11 cellular contexts compared by ENCODE assay signal in the genomic region with DNA sequence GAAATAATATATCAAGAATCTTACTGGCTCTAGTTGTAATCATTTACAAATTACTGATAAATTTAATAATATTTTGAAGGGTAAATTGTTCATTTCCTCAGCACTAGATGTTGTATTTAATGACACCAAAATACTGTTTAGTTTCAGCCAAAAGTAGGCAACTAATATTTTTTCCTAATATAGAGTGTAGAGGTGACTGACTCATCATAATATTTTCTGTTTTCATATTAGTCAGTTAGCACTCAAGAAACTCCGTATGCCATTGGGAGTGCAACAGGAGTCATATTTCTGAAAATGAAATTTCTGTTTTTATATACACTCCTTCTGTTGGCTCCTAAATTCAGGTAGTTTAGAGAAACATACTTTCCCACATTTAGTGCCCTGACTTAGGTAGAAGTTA. TPM values are rescaled to one million over a fixed set of nuclear protein-coding genes. Genes with fewer than 3 reads are reported as not detected.
DNase-seq lines count a peak whose midpoint lies in the region; ATAC-seq, FAIRE-seq and TF ChIP-seq lines count a peak whose summit lies in the region.
"Had no signal": no experiment of that assay in that cellular context is flagged by ENCODE, and none has a peak within 500 bp of the region (broad histone marks: within the 10 kb centered on the region; RNA-seq: fewer than 3 reads in every experiment).

No MANE protein-coding gene starts in this region.

- no peak overlapping the region for H3K9ac ChIP-seq in GM12878 (ENCODE audit: control insufficient read depth, insufficient read depth, low read length)

- SMC1A ChIA-PET in GM12878 (lab: Charles Lee; ENCODE audit: uncharacterized antibody, unreplicated experiment) = interaction anchor here (1.0 to 2.7 kb wide), 2 partner anchors 14 to 35 kb away, joined by 5 to 13 read pairs; no protein-coding TSS in a partner anchor

- POLR2A ChIA-PET in GM12878 (lab: Charles Lee) = no interaction called here

- TF ChIP-seq CTCF in GM13976 (IDR thresholded peaks at IDR 0.05; ENCODE audit: borderline replicate concordance, control extremely low read depth, extremely low read depth, insufficient read depth, missing control alignments) (no peak), GM12878 (IDR thresholded peaks at IDR 0.05 in 2 of 3, conservative IDR thresholded peaks at IDR 0.05 in 1 of 3; ENCODE audit: control insufficient read depth in 2 of 3, extremely low read depth in 1 of 3, insufficient read depth in 1 of 3, low read depth in 3 of 3, low read length in 3 of 3) (no peak), tibial nerve (IDR thresholded peaks at IDR 0.05) (no peak), adrenal gland (IDR thresholded peaks at IDR 0.05) (no peak)

- ATAC-seq in GM21515 (IDR thresholded peaks at IDR 0.05; ENCODE audit: unreplicated experiment) = peak; percentile 87
- ATAC-seq in HG03108 (IDR thresholded peaks at IDR 0.05; ENCODE audit: unreplicated experiment) = peak; percentile 88
- peak; percentile 88 for ATAC-seq in GM12878
- no peak for ATAC-seq in activated T-cell treated with anti-CD3 and anti-CD28 coated beads, Interleukin-2, amount 50 U/mL, for 72 hours (replicated peaks in 1 of 2)

- H3K27me3 Mint-ChIP-seq in activated T-cell treated with anti-CD3 and anti-CD28 coated beads, Interleukin-2, amount 50 U/mL, for 72 hours (ENCODE audit: low read depth) = peaks cover 8% of the 10 kb centered on the region

- no peak overlapping the region for H3K4me3 Mint-ChIP-seq in activated T-cell treated with anti-CD3 and anti-CD28 coated beads, Interleukin-2, amount 50 U/mL, for 72 hours

- H3K4me2 ChIP-seq in GM12878 (ENCODE audit: control insufficient read depth, insufficient read depth) = peak overlapping the region; percentile 46

- intact Hi-C loops in GM12878 (cut with micrococcal nuclease; ENCODE audit: unreplicated experiment) (loop anchor here (1.0 kb wide), 3 partner anchors 13 to 36 kb away; no protein-coding TSS in a partner anchor), adrenal gland (cut with DNase I) (no loop called here)

- no peaks in the 10 kb centered on the region for H3K9me3 Mint-ChIP-seq in activated T-cell treated with anti-CD3 and anti-CD28 coated beads, Interleukin-2, amount 50 U/mL, for 72 hours

- in situ Hi-C loops in GM13976 (cut with MboI; ENCODE audit: low sequenced_read_pairs, unreplicated experiment) (no loop called here), GM12878 (cut with MboI) (no loop called here)

- no TSS peak for BruUV-seq in GM12878 (replicated peaks; lab: Mats Ljungman, UMichigan)

- no peak for FAIRE-seq in GM12878 (lab: Jason Lieb, UNC)

- no peak overlapping the region for H2AFZ ChIP-seq in GM12878 (ENCODE audit: control insufficient read depth, low read depth, low read length)

- H3K79me2 ChIP-seq in GM12878 (ENCODE audit: control insufficient read depth, insufficient read depth, low read length) = no peaks in the 10 kb centered on the region

- no peak for TF ChIP-seq RAD21 in GM12878 (IDR thresholded peaks at IDR 0.05; ENCODE audit: insufficient read depth, low read depth, low read length)

- H3K36me3 ChIP-seq in GM12878 (ENCODE audit: control insufficient read depth in 2 of 2, insufficient read depth in 2 of 2, low read length in 1 of 2) (no peaks in the 10 kb centered on the region), tibial nerve (no peaks in the 10 kb centered on the region), adrenal gland (replicated peaks in 1 of 2) (no peaks in the 10 kb centered on the region)

- peaks cover 7% of the 10 kb centered on the region; the same call in 1 of the 2 replicates for H3K4me1 ChIP-seq in GM12878 (ENCODE audit: control insufficient read depth, insufficient read depth, low read length)
- peaks cover 0 to 48% (median 3%) of the 10 kb centered on the region in 4 donors for H3K4me1 ChIP-seq in tibial nerve
- peaks cover 0 to 10% of the 10 kb centered on the region in 2 donors for H3K4me1 ChIP-seq in adrenal gland (replicated peaks in 1 of 2)

- H3K4me3 ChIP-seq in GM12878 = no peak overlapping the region
- H3K4me3 ChIP-seq in tibial nerve = no peak overlapping the region
- no peak overlapping the region for H3K4me3 ChIP-seq in adrenal gland

- TF ChIP-seq POLR2A in GM12878 (IDR thresholded peaks at IDR 0.05; ENCODE audit: low read depth, low read length) = no peak
- TF ChIP-seq POLR2A in tibial nerve (IDR thresholded peaks at IDR 0.05) = no peak
- no peak for TF ChIP-seq POLR2A in adrenal gland (IDR thresholded peaks at IDR 0.05)

- TF ChIP-seq EP300 in GM12878 (IDR thresholded peaks at IDR 0.05; ENCODE audit: borderline replicate concordance in 1 of 2, control insufficient read depth in 1 of 2, low read depth in 2 of 2, low read length in 2 of 2) = no peak
- no peak for TF ChIP-seq EP300 in tibial nerve (IDR thresholded peaks at IDR 0.05)

- H3K4me1 Mint-ChIP-seq in activated T-cell treated with anti-CD3 and anti-CD28 coated beads, Interleukin-2, amount 50 U/mL, for 72 hours (ENCODE audit: low read depth) = no peaks in the 10 kb centered on the region

- H3K27ac ChIP-seq in GM12878 (ENCODE audit: control insufficient read depth, insufficient read depth) (peak overlapping the region; percentile 69; the same call in 1 of the 2 replicates), tibial nerve (peak overlapping the region in 1 of 4 donors; percentile 26), adrenal gland (no peak overlapping the region), substantia nigra (ENCODE audit: low read depth, low read length, poor library complexity, severe bottlenecking) (no peak overlapping the region)
- H3K27ac ChIP-seq: coronary artery had no signal

- CTCF ChIA-PET in GM12878 (lab: Yijun Ruan, JAX) = interaction anchor here (0.9 to 2.1 kb wide), 3 partner anchors 15 to 35 kb away, joined by 4 to 9 read pairs (median 4); no protein-coding TSS in a partner anchor

- RAD21 ChIA-PET in GM12878 (lab: Charles Lee; ENCODE audit: unreplicated experiment) = interaction anchor here (0.9 kb wide), 1 partner anchor 13 kb away, joined by 3 read pairs; no protein-coding TSS in a partner anchor

- H3K27ac Mint-ChIP-seq in activated T-cell treated with anti-CD3 and anti-CD28 coated beads, Interleukin-2, amount 50 U/mL, for 72 hours = no peak overlapping the region

- H3K36me3 Mint-ChIP-seq in activated T-cell treated with anti-CD3 and anti-CD28 coated beads, Interleukin-2, amount 50 U/mL, for 72 hours (ENCODE audit: insufficient read depth in 2 of 2) = no peaks in the 10 kb centered on the region

- H3K9me3 ChIP-seq in GM12878 (replicated peaks; ENCODE audit: control insufficient read depth, insufficient read depth, low read length) (no peaks in the 10 kb centered on the region), tibial nerve (no peaks in the 10 kb centered on the region), adrenal gland (replicated peaks in 1 of 3) (no peaks in the 10 kb centered on the region)

- DNase-seq in GM13976 (ENCODE audit: low spot score) (peak; percentile 32), GM12878 (ENCODE audit: low read depth, low spot score) (no peak), tibial nerve (ENCODE audit: low spot score in 2 of 2) (no peak), adrenal gland (no peak), substantia nigra (lab: John Stamatoyannopoulos, UW) (no peak)
- no peak for DNase-seq in activated T-cell treated with anti-CD3 and anti-CD28 coated beads, Interleukin-2, amount 50 U/mL, for 72 hours
- DNase-seq: occipital lobe, RPMI8226 had no signal

- no peaks in the 10 kb centered on the region for H4K20me1 ChIP-seq in GM12878 (ENCODE audit: control insufficient read depth, insufficient read depth)

- WGBS in GM12878 (ENCODE audit: insufficient coverage, insufficient replicate concordance, low lambda C conversion rate, missing lambda C conversion rate) = 0% methylated on average over 1 of the region's 1 CpG
- 51 to 53% methylated on average over 1 of the region's 1 CpG for WGBS in tibial nerve, 2 donors
- 36 to 56% (median 49%) methylated on average over 1 of the region's 1 CpG for WGBS in adrenal gland, 4 donors

- H3K27me3 ChIP-seq in GM12878 (replicated peaks in 1 of 2; ENCODE audit: control insufficient read depth in 2 of 2, insufficient read depth in 2 of 2, low read length in 1 of 2) (no peaks in the 10 kb centered on the region; a peak in 1 of 4 replicates), tibial nerve (no peaks in the 10 kb centered on the region), adrenal gland (no peaks in the 10 kb centered on the region)

TF ChIP-seq in GM12878, 131 proteins besides CTCF, POLR2A, EP300 and RAD21 (continues in another document):
- TF ChIP-seq SP1 (IDR thresholded peaks at IDR 0.05; ENCODE audit: low read depth, low read length) = no peak
- no peak for TF ChIP-seq ZNF622 (IDR thresholded peaks at IDR 0.05)
- TF ChIP-seq, protein P1, sequence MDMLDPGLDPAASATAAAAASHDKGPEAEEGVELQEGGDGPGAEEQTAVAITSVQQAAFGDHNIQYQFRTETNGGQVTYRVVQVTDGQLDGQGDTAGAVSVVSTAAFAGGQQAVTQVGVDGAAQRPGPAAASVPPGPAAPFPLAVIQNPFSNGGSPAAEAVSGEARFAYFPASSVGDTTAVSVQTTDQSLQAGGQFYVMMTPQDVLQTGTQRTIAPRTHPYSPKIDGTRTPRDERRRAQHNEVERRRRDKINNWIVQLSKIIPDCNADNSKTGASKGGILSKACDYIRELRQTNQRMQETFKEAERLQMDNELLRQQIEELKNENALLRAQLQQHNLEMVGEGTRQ (IDR thresholded peaks at IDR 0.05; ENCODE audit: borderline replicate concordance, low read depth, low read length) = no peak
- TF ChIP-seq YBX1 (IDR thresholded peaks at IDR 0.05) = no peak

RNA-seq across cellular contexts. Expression of gene PTPN13, which starts 36.6 kb away (rescaled TPM):
- total RNA-seq in GM12878 (2013; cell fraction: nucleolus; rRNA removed) = 224 and 251 TPM in 2 replicates
- total RNA-seq in GM12878 (2014; rRNA removed) (58.5 and 70.0 TPM in 2 replicates), GM12878 (2014; rRNA removed; fragmentation: Illumina TruSeq; extraction: Trizol) (69.4 and 74.7 TPM in 2 replicates), GM12878 (2021) (58.9 and 61.2 TPM in 2 replicates), tibial nerve (100 to 1,000 TPM in 1 of 4 donors, 10 to 100 TPM in 3; 86.4 to 113 (median 92.6) TPM), adrenal gland (10 to 100 TPM; 13.6 to 22.3 (median 18.3) TPM)
- polyA plus RNA-seq in GM12878 (2011; ENCODE audit: low read depth) = 0.70 TPM
- polyA plus RNA-seq in GM12878 (2011; rRNA removed) (22.6 and 29.0 TPM in 2 replicates), GM12878 (2014; fragmentation: Illumina TruSeq; extraction: Trizol) (50.5 and 63.8 TPM in 2 replicates), GM12878 (2014; fragmentation: Nextera tagmentation; extraction: Ambion mirVana) (1 to 10 TPM; 8.5 to 9.3 TPM), GM12878 (2014; rRNA removed) (28.2 and 33.5 TPM in 2 replicates), GM12878 (2016; fragmentation: Nextera tagmentation; extraction: Ambion mirVana) (10 to 100 TPM; 30.5 to 34.3 TPM), adrenal gland (10 to 100 TPM in 1 of 3 donors, 1 to 10 TPM in 2; 3.9 to 11.8 (median 5.1) TPM)
- polyA plus RNA-seq in GM12878 (2011; cell fraction: cytosol; rRNA removed) = 12.1 and 14.9 TPM in 2 replicates
- polyA plus RNA-seq in GM12878 (2011; cell fraction: nucleus; rRNA removed) = 26.2 and 31.1 TPM in 2 replicates
- polyA plus RNA-seq in GM12878 (2012) = 1.2 and 1.3 TPM in 2 replicates
- polyA minus RNA-seq in GM12878 (2011; rRNA and poly(A)+ RNA removed) = 52.3 and 66.6 TPM in 2 replicates
- polyA minus RNA-seq in GM12878 (2011; cell fraction: cytosol; rRNA and poly(A)+ RNA removed) = 14.9 and 16.0 TPM in 2 replicates
- polyA minus RNA-seq in GM12878 (2011; cell fraction: nucleus; rRNA and poly(A)+ RNA removed) = 65.9 and 110 TPM in 2 replicates
- 1 to 10 TPM; 2.4 to 7.8 TPM for total RNA-seq in activated T-cell treated with anti-CD3 and anti-CD28 coated beads, Interleukin-2, amount 50 U/mL, for 72 hours

Comparison
In these comparisons a context has a peak if more than half of its experiments do, and no peak if none do; other contexts are left out.
1. ATAC-seq: peak in GM21515 (single experiment), HG03108 (single experiment) and GM12878 (single experiment); none in activated T-cell treated with anti-CD3 and anti-CD28 coated beads, Interleukin-2, amount 50 U/mL, for 72 hours (0 of 2).